8 cellular contexts compared by ENCODE assay signal in genomic region chr11:67261942-67262681, GRCh38. TPM values are rescaled to one million over a fixed set of nuclear protein-coding genes. Genes with fewer than 3 reads are reported as not detected.
DNase-seq lines count a peak whose midpoint lies in the region; ATAC-seq and TF ChIP-seq lines count a peak whose summit lies in the region.

No MANE protein-coding gene starts in this region.

- no peaks in the 10 kb centered on the region for H3K27me3 ChIP-seq in gastrocnemius medialis

- ATAC-seq in Right ventricle myocardium inferior (no peak), memory B cell (ENCODE audit: low read depth) (no peak), GM21786 (IDR thresholded peaks at IDR 0.05; ENCODE audit: unreplicated experiment) (no peak), gastrocnemius medialis (no peak)

- H3K4me3 Mint-ChIP-seq in activated naive CD8-positive, alpha-beta T cell: peak overlapping the region; percentile 79
- H3K4me3 Mint-ChIP-seq in memory B cell: peak overlapping the region; percentile 77

- no peaks in the 10 kb centered on the region for H3K9me3 Mint-ChIP-seq in activated naive CD8-positive, alpha-beta T cell (ENCODE audit: low read depth)
- H3K9me3 Mint-ChIP-seq in memory B cell: no peaks in the 10 kb centered on the region

- no peaks in the 10 kb centered on the region for H3K36me3 Mint-ChIP-seq in activated naive CD8-positive, alpha-beta T cell
- peaks cover 3% of the 10 kb centered on the region for H3K36me3 Mint-ChIP-seq in memory B cell

- DNase-seq in cardiac septum (ENCODE audit: low spot score) (peak; percentile 69), Right ventricle myocardium inferior (ENCODE audit: missing footprints) (no peak), memory B cell (ENCODE audit: low spot score in 2 of 2) (no peak), LoVo (ENCODE audit: low spot score) (no peak), gastrocnemius medialis (no peak), activated gamma-delta T cell treated with Interleukin-2 at 50 U/mL for 16 hours (no peak)

- peaks cover 49% of the 10 kb centered on the region for H3K4me1 Mint-ChIP-seq in activated naive CD8-positive, alpha-beta T cell (ENCODE audit: low read depth)
- H3K4me1 Mint-ChIP-seq in memory B cell: peaks cover 27% of the 10 kb centered on the region

- H3K27ac Mint-ChIP-seq in activated naive CD8-positive, alpha-beta T cell: peak overlapping the region; percentile 72
- peak overlapping the region; percentile 12 for H3K27ac Mint-ChIP-seq in memory B cell

- in situ Hi-C loops in gastrocnemius medialis (cut with MboI; ENCODE audit: low sequenced_read_pairs in 4 of 4): loop anchor here in 3 of 4 donors (5.0 to 10.0 kb wide), 4 partner anchors 53 to 123 kb away; no protein-coding TSS in a partner anchor

- H3K27me3 Mint-ChIP-seq in activated naive CD8-positive, alpha-beta T cell: no peaks in the 10 kb centered on the region
- H3K27me3 Mint-ChIP-seq in memory B cell: peaks cover 5% of the 10 kb centered on the region

- TF ChIP-seq POLR2A in gastrocnemius medialis (IDR thresholded peaks at IDR 0.05): no peak

- H3K9me3 ChIP-seq in gastrocnemius medialis: no peaks in the 10 kb centered on the region

- TF ChIP-seq CTCF in gastrocnemius medialis (IDR thresholded peaks at IDR 0.05 in 4 of 5, conservative IDR thresholded peaks at IDR 0.05 in 1 of 5): no peak

- peaks cover 6 to 23% of the 10 kb centered on the region in 2 donors for H3K4me1 ChIP-seq in gastrocnemius medialis

- no peak overlapping the region for H3K27ac ChIP-seq in gastrocnemius medialis

- intact Hi-C loops in cardiac septum (cut with DNase I) (loop anchor here (1.0 to 5.0 kb wide), 2 partner anchors 55 to 120 kb away; no protein-coding TSS in a partner anchor), Right ventricle myocardium inferior (cut with DNase I) (loop anchor here (1.0 to 5.0 kb wide), 2 partner anchors 55 to 120 kb away; no protein-coding TSS in a partner anchor), gastrocnemius medialis (cut with DNase I; ENCODE audit: low total_unique reads) (loop anchor here (1.0 to 2.0 kb wide), 2 partner anchors 55 to 121 kb away; no protein-coding TSS in a partner anchor)

- peak overlapping the region in 2 of 4 donors; percentile 35 to 45 for H3K4me3 ChIP-seq in gastrocnemius medialis

- H3K36me3 ChIP-seq in gastrocnemius medialis: peaks cover 0 to under 1% of the 10 kb centered on the region in 2 donors

RNA-seq across cellular contexts. Expression of gene GRK2, which starts 4.2 kb away (rescaled TPM):
- total RNA-seq in cardiac septum (43.1 TPM), Right ventricle myocardium inferior (54.1 TPM), gastrocnemius medialis (10 to 100 TPM; 40.2 to 79.8 (median 68.4) TPM)

RNA-seq across cellular contexts. Expression of gene ANKRD13D, which starts 27.0 kb away (rescaled TPM):
- total RNA-seq in cardiac septum (20.0 TPM), Right ventricle myocardium inferior (15.2 TPM), gastrocnemius medialis (10 to 100 TPM in 1 of 4 donors, 1 to 10 TPM in 3; 5.8 to 10.6 (median 9.7) TPM)

RNA-seq across cellular contexts. Expression of gene SSH3, which starts 41.2 kb away (rescaled TPM):
- total RNA-seq in cardiac septum (22.3 TPM), Right ventricle myocardium inferior (15.8 TPM), gastrocnemius medialis (10 to 100 TPM in 2 of 4 donors, 1 to 10 TPM in 2; 7.9 to 16.3 (median 11.9) TPM)
